12 cellular contexts compared by ENCODE assay signal in genomic region chr11:62433553-62434301, GRCh38. TPM values are rescaled to one million over a fixed set of nuclear protein-coding genes. Genes with fewer than 3 reads are reported as not detected.
A peak's percentile ranks its signal among the peaks of the same experiment; 100 is the strongest.
DNase-seq lines count a peak whose midpoint lies in the region; ATAC-seq and TF ChIP-seq lines count a peak whose summit lies in the region.
"Had no signal": no experiment of that assay in that cellular context is flagged by ENCODE, and none has a peak within 500 bp of the region (broad histone marks: within the 10 kb centered on the region; RNA-seq: fewer than 3 reads in every experiment).

No MANE protein-coding gene starts in this region.

- peak overlapping the region; percentile 60 for H3K27ac ChIP-seq in vagina

- H3K9me3 Mint-ChIP-seq in dendritic cell treated with granulocyte-macrophage colony-stimulating factor and Interleukin-4, amounts not matched to agents 40 ng/mL and 50 ng/mL, for 4 days = no peaks in the 10 kb centered on the region
- no peaks in the 10 kb centered on the region for H3K9me3 Mint-ChIP-seq in naive B cell
- H3K9me3 Mint-ChIP-seq: activated T-cell treated with anti-CD3 and anti-CD28 coated beads, Interleukin-2, amount 50 U/mL, for 24 hours had no signal

- no peaks in the 10 kb centered on the region for H3K36me3 ChIP-seq in vagina

- no peaks in the 10 kb centered on the region for H3K9me3 ChIP-seq in vagina

- H3K4me1 Mint-ChIP-seq in dendritic cell treated with granulocyte-macrophage colony-stimulating factor and Interleukin-4, amounts not matched to agents 40 ng/mL and 50 ng/mL, for 4 days (ENCODE audit: low read depth) = peaks cover 72% of the 10 kb centered on the region
- H3K4me1 Mint-ChIP-seq in naive B cell = peaks cover 36 to 54% (median 49%) of the 10 kb centered on the region in 3 donors

- no peaks in the 10 kb centered on the region for H3K27me3 Mint-ChIP-seq in dendritic cell treated with granulocyte-macrophage colony-stimulating factor and Interleukin-4, amounts not matched to agents 40 ng/mL and 50 ng/mL, for 4 days
- H3K27me3 Mint-ChIP-seq in naive B cell = peaks cover 0 to 8% (median 6%) of the 10 kb centered on the region in 3 donors
- H3K27me3 Mint-ChIP-seq: activated T-cell treated with anti-CD3 and anti-CD28 coated beads, Interleukin-2, amount 50 U/mL, for 24 hours had no signal

- no peak for TF ChIP-seq CTCF in vagina (IDR thresholded peaks at IDR 0.05)
- TF ChIP-seq CTCF in foreskin fibroblast (IDR thresholded peaks at IDR 0.05; ENCODE audit: low read depth, low read length) = no peak

- H3K27ac Mint-ChIP-seq in dendritic cell treated with granulocyte-macrophage colony-stimulating factor and Interleukin-4, amounts not matched to agents 40 ng/mL and 50 ng/mL, for 4 days = peak overlapping the region; percentile 14
- peak overlapping the region; percentile 1 to 95 (median 44) for H3K27ac Mint-ChIP-seq in naive B cell
- H3K27ac Mint-ChIP-seq: activated T-cell treated with anti-CD3 and anti-CD28 coated beads, Interleukin-2, amount 50 U/mL, for 24 hours had no signal

- ATAC-seq in naive B cell (ENCODE audit: low read depth in 2 of 2) = no peak
- ATAC-seq in HG03457 (IDR thresholded peaks at IDR 0.05; ENCODE audit: unreplicated experiment) = no peak
- ATAC-seq: GM12878 had no signal

- H3K4me3 Mint-ChIP-seq in dendritic cell treated with granulocyte-macrophage colony-stimulating factor and Interleukin-4, amounts not matched to agents 40 ng/mL and 50 ng/mL, for 4 days = peak overlapping the region; percentile 1
- peak overlapping the region in 7 of 8 donors; percentile 36 to 81 (median 70) for H3K4me3 Mint-ChIP-seq in naive B cell
- H3K4me3 Mint-ChIP-seq: activated T-cell treated with anti-CD3 and anti-CD28 coated beads, Interleukin-2, amount 50 U/mL, for 24 hours had no signal

- no peaks in the 10 kb centered on the region for H3K27me3 ChIP-seq in vagina

- TF ChIP-seq POLR2A in vagina (IDR thresholded peaks at IDR 0.05) = no peak

- no peaks in the 10 kb centered on the region for H3K36me3 Mint-ChIP-seq in dendritic cell treated with granulocyte-macrophage colony-stimulating factor and Interleukin-4, amounts not matched to agents 40 ng/mL and 50 ng/mL, for 4 days (ENCODE audit: low read depth)
- no peaks in the 10 kb centered on the region for H3K36me3 Mint-ChIP-seq in naive B cell

- H3K4me1 ChIP-seq in vagina = peaks cover 43% of the 10 kb centered on the region

- H3K4me3 ChIP-seq in vagina (no peak overlapping the region), foreskin fibroblast (ENCODE audit: low read depth in 1 of 2, low read length in 2 of 2) (no peak overlapping the region)
- H3K4me3 ChIP-seq: GM12878 had no signal

- intact Hi-C loops in dendritic cell treated with granulocyte-macrophage colony-stimulating factor and Interleukin-4, amounts not matched to agents 40 ng/mL and 50 ng/mL, for 4 days (cut with micrococcal nuclease) = no loop called here
- intact Hi-C loops in vagina (cut with DNase I) = no loop called here

- DNase-seq in SKM-1 treated with dmso at 0.1 percent for 144 hours (lab: John Stamatoyannopoulos, UW; ENCODE audit: unreplicated experiment) = peak; percentile 11
- DNase-seq in SKM-1 (lab: John Stamatoyannopoulos, UW; ENCODE audit: unreplicated experiment) = no peak
- no peak for DNase-seq in naive B cell
- DNase-seq in vagina (ENCODE audit: extremely low spot score in 2 of 2) = no peak
- no peak for DNase-seq in foreskin fibroblast
- no peak for DNase-seq in NCI-H146 treated with DMSO at 0.1 percent for 48 hours (lab: John Stamatoyannopoulos, UW; ENCODE audit: unreplicated experiment)
- DNase-seq: activated T-cell treated with anti-CD3 and anti-CD28 coated beads, Interleukin-2, amount 50 U/mL, for 24 hours; NCI-H187 treated with DMSO at 0.1 percent for 48 hours; T1000 had no signal

RNA-seq across cellular contexts. Expression of gene SCGB1A1, which starts 14.9 kb away (rescaled TPM):
- not detected for polyA plus RNA-seq in naive B cell (ENCODE audit: low read depth in 6 of 6)
- total RNA-seq in vagina = not detected
- total RNA-seq: GM12878 had no signal
- polyA plus RNA-seq: GM12878 had no signal
